Comparison of ENCODE assay signal across 1 cellular context in genomic region chr1:11862890-11863289, GRCh38.
TF ChIP-seq lines count a peak whose summit lies in the region.

No MANE protein-coding gene starts in this region.

TF ChIP-seq in HEK293, 187 proteins besides CTCF, POLR2A, EP300 and RAD21 (continued from another document):
- TF ChIP-seq PRDM10 (tag by site-specific recombination; IDR thresholded peaks at IDR 0.05) (0 out of 2 replicates have a peak, but pooled peaks have one; percentile 19), ZNF202 (tag by site-specific recombination; IDR thresholded peaks at IDR 0.05; ENCODE audit: borderline replicate concordance) (no peak), WT1 (tag by site-specific recombination; IDR thresholded peaks at IDR 0.05) (no peak)
